ENCODE assay signal across 9 cellular contexts in the genomic region with DNA sequence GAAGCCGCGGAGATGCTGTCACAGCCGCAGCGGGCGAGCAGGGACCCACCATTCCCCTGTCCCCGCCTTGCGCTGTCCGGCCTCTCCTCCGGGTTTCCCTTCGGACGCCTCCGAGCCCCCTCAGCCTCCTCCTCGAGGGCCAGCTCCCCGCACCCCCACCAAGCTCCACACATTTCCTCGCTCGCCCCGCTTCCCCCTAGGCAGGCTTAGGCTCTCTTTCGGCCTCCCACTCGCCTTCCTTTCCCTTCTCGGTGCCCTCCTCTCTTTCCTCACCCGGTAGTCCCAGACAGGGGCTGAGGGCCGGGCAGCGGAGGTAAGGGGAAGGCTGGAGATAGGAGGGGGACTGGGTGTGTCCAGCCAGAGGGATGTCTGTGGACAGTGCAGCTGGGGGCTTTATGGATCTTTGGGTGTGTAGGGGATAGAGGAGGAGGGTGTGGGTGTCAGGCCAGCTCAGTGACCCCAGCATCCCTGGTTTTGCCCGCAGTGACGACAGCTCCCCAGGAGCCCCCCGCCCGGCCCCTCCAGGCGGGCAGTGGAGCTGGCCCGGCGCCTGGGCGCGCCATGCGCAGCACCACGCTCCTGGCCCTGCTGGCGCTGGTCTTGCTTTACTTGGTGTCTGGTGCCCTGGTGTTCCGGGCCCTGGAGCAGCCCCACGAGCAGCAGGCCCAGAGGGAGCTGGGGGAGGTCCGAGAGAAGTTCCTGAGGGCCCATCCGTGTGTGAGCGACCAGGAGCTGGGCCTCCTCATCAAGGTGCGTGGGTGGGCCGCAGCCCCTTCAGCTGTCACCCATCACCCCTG. TPM values are rescaled to one million over a fixed set of nuclear protein-coding genes. Genes with fewer than 3 reads are reported as not detected.
DNase-seq lines count a peak whose midpoint lies in the region; ATAC-seq and TF ChIP-seq lines count a peak whose summit lies in the region.
"Had no signal": no experiment of that assay in that cellular context is flagged by ENCODE, and none has a peak within 500 bp of the region (broad histone marks: within the 10 kb centered on the region; RNA-seq: fewer than 3 reads in every experiment).

No MANE protein-coding gene starts in this region.

- no peak for ATAC-seq in gastrocnemius medialis
- no peak for ATAC-seq in GM18873 (IDR thresholded peaks at IDR 0.05; ENCODE audit: low FRiP score, unreplicated experiment)

- TF ChIP-seq POLR2A in gastrocnemius medialis (IDR thresholded peaks at IDR 0.05), result no peak

- no peak overlapping the region for H3K27ac ChIP-seq in WERI-Rb-1
- H3K27ac ChIP-seq in gastrocnemius medialis, result no peak overlapping the region

- no peaks in the 10 kb centered on the region for H3K36me3 ChIP-seq in WERI-Rb-1
- H3K36me3 ChIP-seq in gastrocnemius medialis, result no peaks in the 10 kb centered on the region

- CTCF ChIA-PET in Calu3 (lab: Charles Lee), result no interaction called here

- intact Hi-C loops in Calu3 (cut with micrococcal nuclease; ENCODE audit: unreplicated experiment) (no loop called here), gastrocnemius medialis (cut with DNase I; ENCODE audit: low total_unique reads) (no loop called here)

- peaks cover 7% of the 10 kb centered on the region for H3K4me1 Mint-ChIP-seq in Calu3 (ENCODE audit: low read depth, unreplicated experiment)
- H3K4me1 Mint-ChIP-seq in glutamatergic neuron (ENCODE audit: low read depth, unreplicated experiment), result peaks cover 4% of the 10 kb centered on the region

- in situ Hi-C loops in gastrocnemius medialis (cut with MboI; ENCODE audit: low sequenced_read_pairs in 4 of 4), result no loop called here

- no TSS peak for BruUV-seq in Calu3 (replicated peaks; lab: Mats Ljungman, UMichigan)

- H3K9me3 Mint-ChIP-seq in Calu3 (ENCODE audit: low read depth, unreplicated experiment) (no peaks in the 10 kb centered on the region), glutamatergic neuron (ENCODE audit: unreplicated experiment) (peaks cover 9% of the 10 kb centered on the region)

- H3K4me3 ChIP-seq in WERI-Rb-1 (ENCODE audit: low read depth, low read length) (peak overlapping the region; percentile 39), gastrocnemius medialis (peak overlapping the region; percentile 30 to 38 (median 35))

- TF ChIP-seq CTCF in Calu3 (IDR thresholded peaks at IDR 0.05; ENCODE audit: unreplicated experiment) (no peak), WERI-Rb-1 (IDR thresholded peaks at IDR 0.05; ENCODE audit: low read depth, low read length) (no peak), glutamatergic neuron (IDR thresholded peaks at IDR 0.05; ENCODE audit: partially characterized antibody, unreplicated experiment) (no peak), gastrocnemius medialis (IDR thresholded peaks at IDR 0.05 in 4 of 5, conservative IDR thresholded peaks at IDR 0.05 in 1 of 5) (no peak)

- H3K4me1 ChIP-seq in gastrocnemius medialis, result peaks cover 0 to 6% of the 10 kb centered on the region in 2 donors

- H3K27me3 Mint-ChIP-seq in Calu3 (ENCODE audit: unreplicated experiment), result peaks cover 83% of the 10 kb centered on the region
- peaks cover 40% of the 10 kb centered on the region for H3K27me3 Mint-ChIP-seq in glutamatergic neuron (ENCODE audit: unreplicated experiment)

- peaks cover 22% of the 10 kb centered on the region for H3K27me3 ChIP-seq in WERI-Rb-1 (ENCODE audit: insufficient read depth, low read depth, severe bottlenecking)
- peaks cover 49 to 63% (median 59%) of the 10 kb centered on the region in 3 donors for H3K27me3 ChIP-seq in gastrocnemius medialis

- DNase-seq in Calu3 (no peak), WERI-Rb-1 (no peak), glutamatergic neuron (peak; percentile 48), gastrocnemius medialis (no peak), H4 (ENCODE audit: low spot score) (no peak)
- no peak for DNase-seq in activated effector memory CD4-positive, alpha-beta T cell treated with Interleukin-2 at 50 U/mL for 16 hours
- DNase-seq: NCI-H524 had no signal

- H3K27ac Mint-ChIP-seq in Calu3 (ENCODE audit: unreplicated experiment) (no peak overlapping the region), glutamatergic neuron (ENCODE audit: unreplicated experiment) (no peak overlapping the region)

- H3K9me3 ChIP-seq in WERI-Rb-1 (ENCODE audit: severe bottlenecking), result no peaks in the 10 kb centered on the region
- no peaks in the 10 kb centered on the region for H3K9me3 ChIP-seq in gastrocnemius medialis

- H3K4me3 Mint-ChIP-seq in Calu3 (ENCODE audit: low read depth, unreplicated experiment), result peak overlapping the region; percentile 24
- peak overlapping the region; percentile 49 for H3K4me3 Mint-ChIP-seq in glutamatergic neuron (ENCODE audit: unreplicated experiment)

- H3K36me3 Mint-ChIP-seq in Calu3 (ENCODE audit: insufficient read depth, unreplicated experiment) (peaks cover 7% of the 10 kb centered on the region), glutamatergic neuron (ENCODE audit: unreplicated experiment) (peaks cover 5% of the 10 kb centered on the region)

RNA-seq across cellular contexts. Expression of gene KCNK4, which starts 1.6 kb away (rescaled TPM):
- total RNA-seq in Calu3 (2022) (not detected in 2 replicates), glutamatergic neuron (ENCODE audit: unreplicated experiment) (0.47 TPM), gastrocnemius medialis (not detected)
- total RNA-seq in H4 (2014; rRNA removed; shearing (Covaris generic)), result not detected in 2 replicates
- total RNA-seq: lung had no signal

RNA-seq across cellular contexts. Expression of gene GPR137, which starts 7.0 kb away (rescaled TPM):
- total RNA-seq in Calu3 (2022) (33.3 and 37.0 TPM in 2 replicates), glutamatergic neuron (ENCODE audit: unreplicated experiment) (52.5 TPM), gastrocnemius medialis (10 to 100 TPM; 13.8 to 28.9 (median 20.4) TPM)
- total RNA-seq in H4 (2014; rRNA removed; shearing (Covaris generic)), result 20.9 and 23.7 TPM in 2 replicates

RNA-seq across cellular contexts. Expression of gene CATSPERZ, which starts 7.5 kb away (rescaled TPM):
- total RNA-seq in Calu3 (2022), result 0.85 TPM in 1 of 2 replicates, not detected in the other
- total RNA-seq in glutamatergic neuron (ENCODE audit: unreplicated experiment), result not detected
- total RNA-seq in gastrocnemius medialis, result not detected
- not detected in 2 replicates for total RNA-seq in H4 (2014; rRNA removed; shearing (Covaris generic))

RNA-seq across cellular contexts. Expression of gene BAD, which starts 8.2 kb away (rescaled TPM):
- total RNA-seq in Calu3 (2022) (30.2 and 33.6 TPM in 2 replicates), glutamatergic neuron (ENCODE audit: unreplicated experiment) (47.0 TPM), gastrocnemius medialis (10 to 100 TPM; 27.8 to 88.0 (median 76.3) TPM)
- 86.4 and 90.5 TPM in 2 replicates for total RNA-seq in H4 (2014; rRNA removed; shearing (Covaris generic))

RNA-seq across cellular contexts. Expression of gene ESRRA, which starts 12.7 kb away (rescaled TPM):
- total RNA-seq in Calu3 (2022), result 53.4 and 59.7 TPM in 2 replicates
- total RNA-seq in glutamatergic neuron (ENCODE audit: unreplicated experiment), result 69.9 TPM
- 100 to 1,000 TPM; 192 to 471 (median 260) TPM for total RNA-seq in gastrocnemius medialis
- total RNA-seq in H4 (2014; rRNA removed; shearing (Covaris generic)), result 16.2 and 28.2 TPM in 2 replicates
